In genomic region chr19:4597975-4598671, GRCh38 we compare ENCODE assay signal across 8 cellular contexts. TPM values are rescaled to one million over a fixed set of nuclear protein-coding genes. Genes with fewer than 3 reads are reported as not detected.
A peak's percentile ranks its signal among the peaks of the same experiment; 100 is the strongest.
DNase-seq lines count a peak whose midpoint lies in the region; ATAC-seq and TF ChIP-seq lines count a peak whose summit lies in the region.

No MANE protein-coding gene starts in this region.

- no peaks in the 10 kb centered on the region for H3K4me1 ChIP-seq in HUES48 (ENCODE audit: control insufficient read depth, insufficient read depth, low read length)

- H3K9ac ChIP-seq in HUES48 (ENCODE audit: low read depth, low read length) = no peak overlapping the region

- TF ChIP-seq CTCF in brain microvascular endothelial cell (IDR thresholded peaks at IDR 0.05; ENCODE audit: low read depth, low read length, missing control alignments) = no peak

- H3K4me3 ChIP-seq in HUES48 (ENCODE audit: low read depth, low read length) = peak overlapping the region; percentile 74
- H3K4me3 ChIP-seq in brain microvascular endothelial cell (ENCODE audit: low read depth, low read length) = no peak overlapping the region

- H3K9me3 ChIP-seq in HUES48 (ENCODE audit: control insufficient read depth, insufficient read depth, low read length) = no peaks in the 10 kb centered on the region

- no peak overlapping the region for H3K27ac ChIP-seq in HUES48 (ENCODE audit: low read depth, low read length)
- H3K27ac ChIP-seq in brain microvascular endothelial cell = no peak overlapping the region

- no peak for ATAC-seq in GM21786 (IDR thresholded peaks at IDR 0.05; ENCODE audit: unreplicated experiment)
- ATAC-seq in GM21447 (IDR thresholded peaks at IDR 0.05; ENCODE audit: unreplicated experiment) = no peak
- ATAC-seq in HG03571 (IDR thresholded peaks at IDR 0.05; ENCODE audit: unreplicated experiment) = no peak

- no peaks in the 10 kb centered on the region for H3K36me3 ChIP-seq in HUES48 (ENCODE audit: control insufficient read depth, insufficient read depth, low read length)
- no peaks in the 10 kb centered on the region for H3K36me3 ChIP-seq in brain microvascular endothelial cell (replicated peaks)

- H3K27me3 ChIP-seq in HUES48 (ENCODE audit: control insufficient read depth, insufficient read depth, low read length) = peaks cover 8% of the 10 kb centered on the region
- peaks cover 10% of the 10 kb centered on the region for H3K27me3 ChIP-seq in brain microvascular endothelial cell (replicated peaks)

- DNase-seq in CD1c-positive myeloid dendritic cell (ENCODE audit: extremely low spot score) (peak; percentile 38), SW480 (ENCODE audit: low spot score) (peak; percentile 51), brain microvascular endothelial cell (peak; percentile 19), myocyte (ENCODE audit: low read depth) (peak; percentile 92)

- in situ Hi-C loops in brain microvascular endothelial cell (cut with HindIII; ENCODE audit: low pct_ligation_motif_present, low sequenced_read_pairs) = no loop called here

RNA-seq across cellular contexts. Expression of gene SEMA6B, which starts 38.6 kb away (rescaled TPM):
- 373 and 483 TPM in 2 replicates for total RNA-seq in myocyte
- 75.2 TPM for polyA plus RNA-seq in myocyte (2012)

RNA-seq across cellular contexts. Expression of gene TNFAIP8L1, which starts 41.2 kb away (rescaled TPM):
- total RNA-seq in myocyte = 3.7 and 7.5 TPM in 2 replicates
- 8.0 TPM for polyA plus RNA-seq in myocyte (2012)

RNA-seq across cellular contexts. Expression of gene LRG1, which starts 58.3 kb away (rescaled TPM):
- total RNA-seq in myocyte = 0.05 TPM in 1 of 2 replicates, not detected in the other
- not detected for polyA plus RNA-seq in myocyte (2012)

Comparison
In these comparisons a context has a peak if more than half of its experiments do, and no peak if none do; other contexts are left out.
1. DNase-seq: peak in every context shown above with its lines; median percentile 92 in myocyte; 51 in SW480; 38 in CD1c-positive myeloid dendritic cell; 19 in brain microvascular endothelial cell.